28 cellular contexts compared by ENCODE assay signal in the genomic region with DNA sequence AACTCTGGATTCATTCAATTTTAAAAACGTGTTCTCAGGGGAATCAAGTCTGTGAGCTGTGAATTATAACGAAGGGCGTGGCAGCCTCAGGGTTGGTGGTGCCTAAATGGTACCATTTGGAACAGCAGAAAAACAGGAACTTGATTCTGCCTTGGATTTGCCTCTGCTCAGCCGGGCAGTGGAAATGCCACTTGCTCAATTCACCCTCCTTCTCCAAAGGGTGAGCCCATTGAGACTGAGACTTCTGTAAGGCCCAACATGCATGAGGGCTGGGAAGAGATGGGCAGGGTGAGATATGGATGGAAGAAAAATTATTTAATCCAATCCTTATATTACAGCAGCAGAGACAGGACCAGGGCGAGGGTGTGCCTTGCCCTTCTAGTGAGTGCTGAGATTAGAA.
"Had no signal": no experiment of that assay in that cellular context is flagged by ENCODE, and none has a peak within 500 bp of the region (broad histone marks: within the 10 kb centered on the region; RNA-seq: fewer than 3 reads in every experiment).

No MANE protein-coding gene starts in this region.

- H3K27me3 ChIP-seq: adrenal gland, gastroesophageal sphincter had no signal

- H3K27ac Mint-ChIP-seq: activated CD4-positive, alpha-beta memory T cell treated with anti-CD3 and anti-CD28 coated beads, Interleukin-2, amount 10 ng/mL, durations not matched to agents 7 days and 5 days; activated CD4-positive, alpha-beta T cell treated with anti-CD3 and anti-CD28 coated beads, Interleukin-2, amount 10 ng/mL, durations not matched to agents 7 days and 5 days; activated naive CD4-positive, alpha-beta T cell treated with anti-CD3 and anti-CD28 coated beads for 36 hours; activated naive CD8-positive, alpha-beta T cell treated with anti-CD3 and anti-CD28 coated beads for 36 hours; activated naive CD8-positive, alpha-beta T cell treated with anti-CD3 and anti-CD28 coated beads, Interleukin-2, amount 50 U/mL, for 24 hours; activated T-cell treated with anti-CD3 and anti-CD28 coated beads, Interleukin-2, amount 50 U/mL, for 24 hours; activated T-cell treated with anti-CD3 and anti-CD28 coated beads, Interleukin-2, amount 50 U/mL, for 72 hours; effector memory CD8-positive, alpha-beta T cell; WTC11 had no signal

- H3K36me3 ChIP-seq: adrenal gland, brain microvascular endothelial cell, esophagus squamous epithelium, gastroesophageal sphincter had no signal

- H3K4me3 ChIP-seq: adrenal gland, esophagus squamous epithelium, gastroesophageal sphincter had no signal

- H3K9me3 ChIP-seq: adrenal gland, esophagus squamous epithelium, gastroesophageal sphincter had no signal

- H3K36me3 Mint-ChIP-seq: activated naive CD4-positive, alpha-beta T cell treated with anti-CD3 and anti-CD28 coated beads, Interleukin-2, amount 50 U/mL, for 24 hours; activated naive CD8-positive, alpha-beta T cell treated with anti-CD3 and anti-CD28 coated beads for 36 hours; WTC11 had no signal

- H3K4me1 ChIP-seq: adrenal gland, esophagus squamous epithelium, gastroesophageal sphincter had no signal

- ATAC-seq: activated naive CD8-positive, alpha-beta T cell treated with anti-CD3 and anti-CD28 coated beads, Interleukin-2, amount 50 U/mL, for 24 hours; activated T-cell treated with anti-CD3 and anti-CD28 coated beads, Interleukin-2, amount 50 U/mL, for 72 hours; effector memory CD8-positive, alpha-beta T cell; gastroesophageal sphincter; WTC11 had no signal

- H3K9me3 Mint-ChIP-seq: activated CD4-positive, alpha-beta memory T cell treated with anti-CD3 and anti-CD28 coated beads, Interleukin-2, amount 10 ng/mL, durations not matched to agents 7 days and 5 days; activated CD4-positive, alpha-beta T cell treated with anti-CD3 and anti-CD28 coated beads, Interleukin-2, amount 10 ng/mL, durations not matched to agents 7 days and 5 days; activated naive CD4-positive, alpha-beta T cell treated with anti-CD3 and anti-CD28 coated beads for 36 hours; activated naive CD4-positive, alpha-beta T cell treated with anti-CD3 and anti-CD28 coated beads, Interleukin-2, amount 50 U/mL, for 24 hours; activated naive CD8-positive, alpha-beta T cell treated with anti-CD3 and anti-CD28 coated beads for 36 hours; activated naive CD8-positive, alpha-beta T cell treated with anti-CD3 and anti-CD28 coated beads, Interleukin-2, amount 50 U/mL, for 24 hours; activated T-cell treated with anti-CD3 and anti-CD28 coated beads, Interleukin-2, amount 50 U/mL, for 24 hours; activated T-cell treated with anti-CD3 and anti-CD28 coated beads, Interleukin-2, amount 50 U/mL, for 72 hours; central memory CD8-positive, alpha-beta T cell; effector memory CD8-positive, alpha-beta T cell; WTC11 had no signal

- DNase-seq: activated CD4-positive, alpha-beta memory T cell treated with anti-CD3 and anti-CD28 coated beads, Interleukin-2, amount 10 ng/mL, durations not matched to agents 7 days and 5 days; activated CD4-positive, alpha-beta T cell treated with anti-CD3 and anti-CD28 coated beads for 1 hour; activated CD4-positive, alpha-beta T cell treated with anti-CD3 and anti-CD28 coated beads for 4 hours; activated CD4-positive, alpha-beta T cell treated with anti-CD3 and anti-CD28 coated beads, Interleukin-2, amount 10 ng/mL, durations not matched to agents 7 days and 5 days; activated CD4-positive, alpha-beta T cell treated with anti-CD3 and anti-CD28 coated beads, Interleukin-2, amount 50 U/mL, for 4 hours; activated CD8-positive, alpha-beta memory T cell treated with anti-CD3 and anti-CD28 coated beads, Interleukin-2, amount 50 U/mL, for 48 hours; activated gamma-delta T cell treated with Interleukin-2 at 50 U/mL for 16 hours; activated naive CD4-positive, alpha-beta T cell treated with anti-CD3 and anti-CD28 coated beads for 36 hours; activated naive CD8-positive, alpha-beta T cell treated with anti-CD3 and anti-CD28 coated beads for 36 hours; activated naive CD8-positive, alpha-beta T cell treated with anti-CD3 and anti-CD28 coated beads, Interleukin-2, amount 50 U/mL, for 24 hours; activated T-cell treated with anti-CD3 and anti-CD28 coated beads for 4 hours; activated T-cell treated with anti-CD3 and anti-CD28 coated beads, Interleukin-2, amount 50 U/mL, for 24 hours; activated T-cell treated with anti-CD3 and anti-CD28 coated beads, Interleukin-2, amount 50 U/mL, for 72 hours; adrenal gland; brain microvascular endothelial cell; cortex of kidney; dermis blood vessel endothelial cell; effector CD4-positive, alpha-beta T cell; effector memory CD8-positive, alpha-beta T cell; erythroblast; esophagus squamous epithelium; foreskin melanocyte; T-helper 2 cell had no signal

- H3K27ac ChIP-seq: adrenal gland, brain microvascular endothelial cell, esophagus squamous epithelium, gastroesophageal sphincter, VCaP had no signal

- H3K27me3 Mint-ChIP-seq: activated naive CD4-positive, alpha-beta T cell treated with anti-CD3 and anti-CD28 coated beads, Interleukin-2, amount 50 U/mL, for 24 hours; activated naive CD8-positive, alpha-beta T cell treated with anti-CD3 and anti-CD28 coated beads for 36 hours had no signal

- H3K4me1 Mint-ChIP-seq: activated CD4-positive, alpha-beta memory T cell treated with anti-CD3 and anti-CD28 coated beads, Interleukin-2, amount 10 ng/mL, durations not matched to agents 7 days and 5 days; activated CD4-positive, alpha-beta T cell treated with anti-CD3 and anti-CD28 coated beads, Interleukin-2, amount 10 ng/mL, durations not matched to agents 7 days and 5 days; activated naive CD4-positive, alpha-beta T cell treated with anti-CD3 and anti-CD28 coated beads, Interleukin-2, amount 50 U/mL, for 24 hours; activated naive CD8-positive, alpha-beta T cell treated with anti-CD3 and anti-CD28 coated beads for 36 hours; activated naive CD8-positive, alpha-beta T cell treated with anti-CD3 and anti-CD28 coated beads, Interleukin-2, amount 50 U/mL, for 24 hours; central memory CD8-positive, alpha-beta T cell had no signal

- H3K4me3 Mint-ChIP-seq: activated CD4-positive, alpha-beta memory T cell treated with anti-CD3 and anti-CD28 coated beads, Interleukin-2, amount 10 ng/mL, durations not matched to agents 7 days and 5 days; activated CD4-positive, alpha-beta T cell treated with anti-CD3 and anti-CD28 coated beads, Interleukin-2, amount 10 ng/mL, durations not matched to agents 7 days and 5 days; activated naive CD4-positive, alpha-beta T cell treated with anti-CD3 and anti-CD28 coated beads for 36 hours; activated naive CD4-positive, alpha-beta T cell treated with anti-CD3 and anti-CD28 coated beads, Interleukin-2, amount 50 U/mL, for 24 hours; activated naive CD8-positive, alpha-beta T cell treated with anti-CD3 and anti-CD28 coated beads for 36 hours; activated naive CD8-positive, alpha-beta T cell treated with anti-CD3 and anti-CD28 coated beads, Interleukin-2, amount 50 U/mL, for 24 hours; activated T-cell treated with anti-CD3 and anti-CD28 coated beads, Interleukin-2, amount 50 U/mL, for 24 hours; activated T-cell treated with anti-CD3 and anti-CD28 coated beads, Interleukin-2, amount 50 U/mL, for 72 hours; central memory CD8-positive, alpha-beta T cell; effector memory CD8-positive, alpha-beta T cell; WTC11 had no signal
